In genomic region chr19:28468701-28469459, GRCh38 we compare ENCODE assay signal across 9 cellular contexts.
DNase-seq lines count a peak whose midpoint lies in the region; ATAC-seq and TF ChIP-seq lines count a peak whose summit lies in the region.
"Had no signal": no experiment of that assay in that cellular context is flagged by ENCODE, and none has a peak within 500 bp of the region (broad histone marks: within the 10 kb centered on the region; RNA-seq: fewer than 3 reads in every experiment).

No MANE protein-coding gene starts in this region.

- peaks cover 0 to 14% (median 4%) of the 10 kb centered on the region in 4 donors for H3K4me1 ChIP-seq in liver (ENCODE audit: control insufficient read depth in 4 of 4, insufficient read depth in 4 of 4, low read length in 3 of 4)

- peak overlapping the region; percentile 68 for H3K27ac Mint-ChIP-seq in activated T-helper 1 cell treated with anti-CD3 and anti-CD28 coated beads, Interleukin-12 subunit alpha, Interleukin-12 subunit beta, Interleukin-2, Interleukin-4 antibody, amounts not matched to agents 30 ng/mL and 10 ng/mL and 1 ng/mL, durations not matched to agents 14 hours and 24 hours and 36 hours

- DNase-seq in AG10803 (ENCODE audit: low read depth): peak; percentile 49
- DNase-seq in HT1080 (ENCODE audit: low read depth): peak; percentile 49
- peak; percentile 33 for DNase-seq in activated T-helper 1 cell treated with anti-CD3 and anti-CD28 coated beads, Interleukin-12 subunit alpha, Interleukin-12 subunit beta, Interleukin-2, Interleukin-4 antibody, amounts not matched to agents 30 ng/mL and 10 ng/mL and 1 ng/mL, durations not matched to agents 14 hours and 24 hours and 36 hours (ENCODE audit: low spot score)
- no peak for DNase-seq in NCI-H2081 (lab: John Stamatoyannopoulos, UW)
- no peak for DNase-seq in NCI-H187 (lab: John Stamatoyannopoulos, UW)
- no peak for DNase-seq in omental fat pad (ENCODE audit: low spot score)
- no peak for DNase-seq in stimulated activated naive CD4-positive, alpha-beta T cell treated with Interleukin-2 at 50 U/mL for 16 hours (lab: John Stamatoyannopoulos, UW)

- ATAC-seq in omental fat pad (ENCODE audit: low FRiP score): no peak
- ATAC-seq: GM12878 had no signal

- H3K9ac ChIP-seq in liver (ENCODE audit: low read depth in 1 of 2, low read length in 2 of 2): peak overlapping the region in 1 of 2 donors; percentile 28

- intact Hi-C loops in activated T-helper 1 cell treated with anti-CD3 and anti-CD28 coated beads, Interleukin-12 subunit alpha, Interleukin-12 subunit beta, Interleukin-2, Interleukin-4 antibody, amounts not matched to agents 30 ng/mL and 10 ng/mL and 1 ng/mL, durations not matched to agents 14 hours and 24 hours and 36 hours (cut with micrococcal nuclease): loop anchor here (5.0 kb wide), 1 partner anchor 88 kb away; no protein-coding TSS in a partner anchor

- H3K36me3 ChIP-seq in liver (ENCODE audit: control insufficient read depth in 4 of 4, insufficient read depth in 3 of 4, low read depth in 1 of 4, low read length in 3 of 4): no peaks in the 10 kb centered on the region

- TF ChIP-seq CTCF in AG10803 (conservative IDR thresholded peaks at IDR 0.05; ENCODE audit: low read length): no peak
- TF ChIP-seq CTCF in liver (IDR thresholded peaks at IDR 0.05; ENCODE audit: low read depth, low read length, missing input control): peak; percentile 8
- no peak for TF ChIP-seq CTCF in omental fat pad (IDR thresholded peaks at IDR 0.05)

- 45% methylated on average over 17 of the region's 17 CpGs for WGBS in liver

- H3K36me3 Mint-ChIP-seq in activated T-helper 1 cell treated with anti-CD3 and anti-CD28 coated beads, Interleukin-12 subunit alpha, Interleukin-12 subunit beta, Interleukin-2, Interleukin-4 antibody, amounts not matched to agents 30 ng/mL and 10 ng/mL and 1 ng/mL, durations not matched to agents 14 hours and 24 hours and 36 hours (ENCODE audit: low read depth): peaks cover 2% of the 10 kb centered on the region

- H3K4me3 Mint-ChIP-seq in activated T-helper 1 cell treated with anti-CD3 and anti-CD28 coated beads, Interleukin-12 subunit alpha, Interleukin-12 subunit beta, Interleukin-2, Interleukin-4 antibody, amounts not matched to agents 30 ng/mL and 10 ng/mL and 1 ng/mL, durations not matched to agents 14 hours and 24 hours and 36 hours: no peak overlapping the region

- no peaks in the 10 kb centered on the region for H3K27me3 ChIP-seq in liver (ENCODE audit: control insufficient read depth in 4 of 4, insufficient read depth in 4 of 4, low read length in 3 of 4)

- H3K4me3 ChIP-seq in AG10803 (ENCODE audit: low read length): no peak overlapping the region
- H3K4me3 ChIP-seq in liver (ENCODE audit: low read depth in 1 of 3, low read length in 3 of 3): no peak overlapping the region
- H3K4me3 ChIP-seq: GM12878 had no signal

- peak in 1 of 2 donors; percentile 44 for TF ChIP-seq RAD21 in liver (IDR thresholded peaks at IDR 0.05)

- no peaks in the 10 kb centered on the region for H3K9me3 ChIP-seq in liver (ENCODE audit: control insufficient read depth in 4 of 4, low read length in 3 of 4)

- no peaks in the 10 kb centered on the region for H3K9me3 Mint-ChIP-seq in activated T-helper 1 cell treated with anti-CD3 and anti-CD28 coated beads, Interleukin-12 subunit alpha, Interleukin-12 subunit beta, Interleukin-2, Interleukin-4 antibody, amounts not matched to agents 30 ng/mL and 10 ng/mL and 1 ng/mL, durations not matched to agents 14 hours and 24 hours and 36 hours

- H3K27ac ChIP-seq in liver (ENCODE audit: low read depth in 1 of 2, low read length in 2 of 2): no peak overlapping the region

- H3K4me1 Mint-ChIP-seq in activated T-helper 1 cell treated with anti-CD3 and anti-CD28 coated beads, Interleukin-12 subunit alpha, Interleukin-12 subunit beta, Interleukin-2, Interleukin-4 antibody, amounts not matched to agents 30 ng/mL and 10 ng/mL and 1 ng/mL, durations not matched to agents 14 hours and 24 hours and 36 hours (ENCODE audit: low read depth): peaks cover 70% of the 10 kb centered on the region

- H3K27me3 Mint-ChIP-seq in activated T-helper 1 cell treated with anti-CD3 and anti-CD28 coated beads, Interleukin-12 subunit alpha, Interleukin-12 subunit beta, Interleukin-2, Interleukin-4 antibody, amounts not matched to agents 30 ng/mL and 10 ng/mL and 1 ng/mL, durations not matched to agents 14 hours and 24 hours and 36 hours (ENCODE audit: insufficient read depth): no peaks in the 10 kb centered on the region

TF ChIP-seq in liver, 16 proteins besides CTCF, POLR2A, EP300 and RAD21:
- TF ChIP-seq HNF4A (conservative IDR thresholded peaks at IDR 0.05) (peak in 1 of 2 donors; percentile 42), FOXA2 (IDR thresholded peaks at IDR 0.05) (no peak)

Comparison
In these comparisons a context has a peak if more than half of its experiments do, and no peak if none do; other contexts are left out.
1. DNase-seq: peak in AG10803 (single experiment), HT1080 (single experiment) and activated T-helper 1 cell treated with anti-CD3 and anti-CD28 coated beads, Interleukin-12 subunit alpha, Interleukin-12 subunit beta, Interleukin-2, Interleukin-4 antibody, amounts not matched to agents 30 ng/mL and 10 ng/mL and 1 ng/mL, durations not matched to agents 14 hours and 24 hours and 36 hours (single experiment); none in NCI-H2081 (0 of 2), NCI-H187 (0 of 2), omental fat pad (single experiment) and stimulated activated naive CD4-positive, alpha-beta T cell treated with Interleukin-2 at 50 U/mL for 16 hours (single experiment).